In the genomic region with DNA sequence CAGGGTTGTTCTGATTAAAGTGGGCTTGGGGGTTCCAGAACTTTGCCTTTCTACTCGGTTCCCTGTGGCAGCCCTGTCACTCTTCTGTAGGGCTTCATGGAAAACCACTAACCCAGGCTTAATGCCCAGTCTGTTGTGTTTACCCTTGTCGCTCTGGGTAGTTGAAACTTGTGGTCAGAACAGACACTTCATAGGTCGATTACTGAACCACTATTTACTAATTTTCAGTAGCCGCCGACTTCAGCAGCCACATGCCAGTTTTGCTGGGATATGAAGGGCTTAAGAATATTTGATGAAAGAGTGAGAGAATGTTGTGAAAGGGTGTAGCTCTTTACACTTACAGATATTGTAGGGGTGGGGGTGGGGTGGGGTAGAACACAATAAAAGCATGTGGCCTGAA, we compare ENCODE assay signal across 17 cellular contexts.
A peak's percentile ranks its signal among the peaks of the same experiment; 100 is the strongest.
DNase-seq lines count a peak whose midpoint lies in the region; ATAC-seq and TF ChIP-seq lines count a peak whose summit lies in the region.
"Had no signal": no experiment of that assay in that cellular context is flagged by ENCODE, and none has a peak within 500 bp of the region (broad histone marks: within the 10 kb centered on the region; RNA-seq: fewer than 3 reads in every experiment).

No MANE protein-coding gene starts in this region.

- POLR2A ChIA-PET in RWPE1 (lab: Yijun Ruan, JAX; ENCODE audit: low non-redundant PET): no interaction called here

- H3K27ac Mint-ChIP-seq in HFFc6: peak overlapping the region; percentile 90
- H3K27ac Mint-ChIP-seq: activated naive CD4-positive, alpha-beta T cell treated with anti-CD3 and anti-CD28 coated beads, Interleukin-2, amount 50 U/mL, for 72 hours; stimulated activated memory B cell treated with anti-CD40 and anti-IgM and Interleukin-4, amounts not matched to agents 10 μg/mL and 1 μg/mL and 100 μg/mL, for 72 hours had no signal

- no peak for ATAC-seq in foreskin keratinocyte
- no peak for ATAC-seq in GM19324 (IDR thresholded peaks at IDR 0.05; ENCODE audit: low FRiP score, unreplicated experiment)
- ATAC-seq: activated naive CD4-positive, alpha-beta T cell treated with anti-CD3 and anti-CD28 coated beads, Interleukin-2, amount 50 U/mL, for 72 hours; left colon; stimulated activated memory B cell treated with anti-CD40 and anti-IgM and Interleukin-4, amounts not matched to agents 10 μg/mL and 1 μg/mL and 100 μg/mL, for 72 hours had no signal

- peak overlapping the region; percentile 49; the same call in 1 of the 2 replicates for H3K27ac ChIP-seq in RWPE1
- H3K27ac ChIP-seq in foreskin keratinocyte: peak overlapping the region; percentile 25
- H3K27ac ChIP-seq: coronary artery, PC-9, right atrium auricular region had no signal

- H3K36me3 Mint-ChIP-seq in HFFc6 (ENCODE audit: low read depth): peaks cover 6% of the 10 kb centered on the region; the same call in 1 of the 2 replicates
- H3K36me3 Mint-ChIP-seq: activated naive CD4-positive, alpha-beta T cell treated with anti-CD3 and anti-CD28 coated beads, Interleukin-2, amount 50 U/mL, for 72 hours; stimulated activated memory B cell treated with anti-CD40 and anti-IgM and Interleukin-4, amounts not matched to agents 10 μg/mL and 1 μg/mL and 100 μg/mL, for 72 hours had no signal

- H3K4me2 ChIP-seq in skeletal muscle satellite cell (ENCODE audit: low read length): peak overlapping the region; percentile 69
- H3K4me2 ChIP-seq: PC-9 had no signal

- H3K4me3 Mint-ChIP-seq in HFFc6: peak overlapping the region; percentile 65; the same call in 1 of the 2 replicates
- H3K4me3 Mint-ChIP-seq: stimulated activated memory B cell treated with anti-CD40 and anti-IgM and Interleukin-4, amounts not matched to agents 10 μg/mL and 1 μg/mL and 100 μg/mL, for 72 hours had no signal

- CTCF ChIA-PET in RWPE1 (lab: Yijun Ruan, JAX): interaction anchor here (0.6 kb wide), 1 partner anchor 136 kb away, joined by 4 read pairs; no protein-coding TSS in a partner anchor

- H3K4me1 ChIP-seq in foreskin keratinocyte: peaks cover 25% of the 10 kb centered on the region
- peaks cover 28% of the 10 kb centered on the region for H3K4me1 ChIP-seq in skeletal muscle satellite cell (ENCODE audit: control insufficient read depth, insufficient read depth, low read length)
- H3K4me1 ChIP-seq: right atrium auricular region had no signal

- H3K4me1 Mint-ChIP-seq in HFFc6 (ENCODE audit: low read depth): peaks cover 70% of the 10 kb centered on the region
- H3K4me1 Mint-ChIP-seq: stimulated activated memory B cell treated with anti-CD40 and anti-IgM and Interleukin-4, amounts not matched to agents 10 μg/mL and 1 μg/mL and 100 μg/mL, for 72 hours had no signal

- H3K9ac ChIP-seq in skeletal muscle satellite cell (ENCODE audit: low read depth, low read length): no peak overlapping the region

- no peaks in the 10 kb centered on the region for H3K36me3 ChIP-seq in skeletal muscle satellite cell (ENCODE audit: insufficient read depth, low read length)
- H3K36me3 ChIP-seq: right atrium auricular region had no signal

- DNase-seq in HFFc6 (no peak), RWPE1 (ENCODE audit: low spot score) (no peak), foreskin keratinocyte (no peak), SW 1271 (lab: John Stamatoyannopoulos, UW) (no peak), NCI-H748 (lab: John Stamatoyannopoulos, UW; ENCODE audit: unreplicated experiment) (no peak)
- DNase-seq: foreskin melanocyte, left colon, NCI-H146, NCI-H774, nucleus accumbens, PC-9 had no signal

- H3K9me3 Mint-ChIP-seq in HFFc6: 0 out of 2 replicates have a peak, but pooled peaks cover 7% of the 10 kb centered on the region

- H3K9me3 ChIP-seq in skeletal muscle satellite cell (replicated peaks; ENCODE audit: low read length): no peaks in the 10 kb centered on the region
- H3K9me3 ChIP-seq: right atrium auricular region had no signal

- peak overlapping the region; percentile 40 for H3K4me3 ChIP-seq in skeletal muscle satellite cell (ENCODE audit: low read length)
- H3K4me3 ChIP-seq: coronary artery, PC-9, right atrium auricular region had no signal

- TF ChIP-seq CTCF in HFFc6 (IDR thresholded peaks at IDR 0.05): no peak
- TF ChIP-seq CTCF in RWPE1 (conservative IDR thresholded peaks at IDR 0.05; ENCODE audit: low read depth): no peak
- no peak for TF ChIP-seq CTCF in foreskin keratinocyte (conservative IDR thresholded peaks at IDR 0.05)

- H3K27me3 ChIP-seq in foreskin keratinocyte (no peaks in the 10 kb centered on the region), skeletal muscle satellite cell (ENCODE audit: control insufficient read depth, insufficient read depth, low read length) (no peaks in the 10 kb centered on the region)
- H3K27me3 ChIP-seq: right atrium auricular region had no signal

- no peaks in the 10 kb centered on the region for H3K27me3 Mint-ChIP-seq in HFFc6 (ENCODE audit: insufficient read depth)
- H3K27me3 Mint-ChIP-seq: stimulated activated memory B cell treated with anti-CD40 and anti-IgM and Interleukin-4, amounts not matched to agents 10 μg/mL and 1 μg/mL and 100 μg/mL, for 72 hours had no signal
